In genomic region chrX:72340572-72340971, GRCh38 we compare ENCODE assay signal across 24 cellular contexts. TPM values are rescaled to one million over a fixed set of nuclear protein-coding genes. Genes with fewer than 3 reads are reported as not detected.
DNase-seq lines count a peak whose midpoint lies in the region; ATAC-seq, FAIRE-seq and TF ChIP-seq lines count a peak whose summit lies in the region.
"Had no signal": no experiment of that assay in that cellular context is flagged by ENCODE, and none has a peak within 500 bp of the region (broad histone marks: within the 10 kb centered on the region; RNA-seq: fewer than 3 reads in every experiment).

No MANE protein-coding gene starts in this region.

- H3K9ac ChIP-seq in neural progenitor cell: no peak overlapping the region

- no peak for ATAC-seq in HG03565 (IDR thresholded peaks at IDR 0.05; ENCODE audit: unreplicated experiment)
- ATAC-seq: CD8-positive, alpha-beta T cell; HepG2; Right ventricle myocardium inferior had no signal

- DNase-seq in GM19239 (ENCODE audit: insufficient read length, low spot score): no peak
- DNase-seq in cerebellar cortex (ENCODE audit: low spot score): peak; percentile 17
- peak; percentile 58 for DNase-seq in myocyte (ENCODE audit: low read depth)
- DNase-seq in ureter (ENCODE audit: low spot score): no peak
- DNase-seq in neural progenitor cell (ENCODE audit: low spot score): no peak
- DNase-seq in NK-92 (lab: John Stamatoyannopoulos, UW; ENCODE audit: unreplicated experiment): no peak
- DNase-seq: CD8-positive, alpha-beta T cell; DMS 273 treated with DMSO at 0.1 percent for 48 hours; DND-41; Karpas-422; NCI-H1092 treated with DMSO at 0.1 percent for 48 hours; NCI-H1436; NCI-H187; NCI-H2081 treated with DMSO at 0.1 percent for 48 hours; NCI-H446; NCI-H526; NCI-H82; PC-9 had no signal

- no peaks in the 10 kb centered on the region for H3K9me3 Mint-ChIP-seq in neural progenitor cell
- H3K9me3 Mint-ChIP-seq: CD8-positive, alpha-beta T cell had no signal

- no peak overlapping the region for H2AFZ ChIP-seq in neural progenitor cell (replicated peaks)
- H2AFZ ChIP-seq: PC-9 had no signal

- H3K9me3 ChIP-seq in neural progenitor cell (ENCODE audit: low read depth): no peaks in the 10 kb centered on the region
- H3K9me3 ChIP-seq: SJSA1 had no signal

- H3K27me3 ChIP-seq in neural progenitor cell: no peaks in the 10 kb centered on the region
- H3K27me3 ChIP-seq: SJSA1 had no signal

- H3K4me3 Mint-ChIP-seq in neural progenitor cell: no peak overlapping the region
- H3K4me3 Mint-ChIP-seq: CD8-positive, alpha-beta T cell had no signal

- H3K27ac Mint-ChIP-seq in neural progenitor cell: no peak overlapping the region
- H3K27ac Mint-ChIP-seq: CD8-positive, alpha-beta T cell had no signal

- no peaks in the 10 kb centered on the region for H4K20me1 ChIP-seq in neural progenitor cell (ENCODE audit: low read depth)

- H3K4me3 ChIP-seq in neural progenitor cell: no peak overlapping the region
- H3K4me3 ChIP-seq: PC-9, SJSA1 had no signal

- H3K27me3 Mint-ChIP-seq in neural progenitor cell (ENCODE audit: insufficient read depth, low read depth): peaks cover 2% of the 10 kb centered on the region

- H3K36me3 ChIP-seq in neural progenitor cell: no peaks in the 10 kb centered on the region
- H3K36me3 ChIP-seq: SJSA1 had no signal

- no peaks in the 10 kb centered on the region for H3K36me3 Mint-ChIP-seq in neural progenitor cell

- no peaks in the 10 kb centered on the region for H3K4me1 ChIP-seq in neural progenitor cell
- H3K4me1 ChIP-seq: SJSA1 had no signal

- no peaks in the 10 kb centered on the region for H3K79me2 ChIP-seq in neural progenitor cell (ENCODE audit: low read depth)

- no peak overlapping the region for H3K27ac ChIP-seq in neural progenitor cell
- H3K27ac ChIP-seq: PC-9, SJSA1 had no signal

- peak; percentile 63 for FAIRE-seq in GM19239 (lab: Jason Lieb, UNC)
- FAIRE-seq: H54, HepG2 had no signal

- H3K4me1 Mint-ChIP-seq in neural progenitor cell: no peaks in the 10 kb centered on the region

- H3K4me2 ChIP-seq in neural progenitor cell: no peak overlapping the region
- H3K4me2 ChIP-seq: PC-9 had no signal

- no peaks in the 10 kb centered on the region for H3F3A ChIP-seq in neural progenitor cell (ENCODE audit: low read depth)

- TF ChIP-seq CTCF in neural progenitor cell (IDR thresholded peaks at IDR 0.05): no peak

RNA-seq across cellular contexts. Expression of gene CITED1, which starts 34.9 kb away (rescaled TPM):
- total RNA-seq in myocyte (1.5 and 1.7 TPM in 2 replicates), ureter (not detected), neural progenitor cell (ENCODE audit: low replicate concordance) (0.69 and 1.9 TPM in 2 replicates)
- 0.61 TPM for polyA plus RNA-seq in myocyte (2012)
- total RNA-seq: CD8-positive, alpha-beta T cell; HepG2; HT1080; PC-9; Right ventricle myocardium inferior had no signal

Comparison
In these comparisons a context has a peak if more than half of its experiments do, and no peak if none do; other contexts are left out.
1. DNase-seq: peak in cerebellar cortex (single experiment) and myocyte (single experiment); none in GM19239 (single experiment), ureter (single experiment), neural progenitor cell (single experiment) and NK-92 (single experiment).